ENCODE assay signal across 18 cellular contexts in genomic region chr1:214510914-214511638, GRCh38.
"Had no signal": no experiment of that assay in that cellular context is flagged by ENCODE, and none has a peak within 500 bp of the region (broad histone marks: within the 10 kb centered on the region; RNA-seq: fewer than 3 reads in every experiment).

No MANE protein-coding gene starts in this region.

- H3K27ac ChIP-seq: foreskin keratinocyte, hepatocyte, sigmoid colon, suprapubic skin, thyroid gland, upper lobe of left lung, vagina had no signal

- FAIRE-seq: small intestine had no signal

- H3K36me3 ChIP-seq: sigmoid colon, suprapubic skin, thyroid gland, upper lobe of left lung, vagina had no signal

- H3K9me3 ChIP-seq: sigmoid colon, suprapubic skin, thyroid gland, upper lobe of left lung, vagina had no signal

- H3K27me3 ChIP-seq: foreskin keratinocyte, hepatocyte, sigmoid colon, suprapubic skin, thyroid gland, upper lobe of left lung, vagina had no signal

- H3K9me3 Mint-ChIP-seq: effector memory CD8-positive, alpha-beta T cell had no signal

- ATAC-seq: effector memory CD8-positive, alpha-beta T cell; foreskin keratinocyte; left colon; left ventricle myocardium superior; naive thymus-derived CD4-positive, alpha-beta T cell; stimulated activated naive CD8-positive, alpha-beta T cell treated with anti-CD3 and anti-CD28 coated beads, Interleukin-15, Interleukin-2, amounts not matched to agents 100 U/mL and 50 U/mL, for 24 hours had no signal

- DNase-seq: effector memory CD8-positive, alpha-beta T cell; erythroblast; foreskin keratinocyte; head of caudate nucleus; left colon; left ventricle myocardium superior; naive thymus-derived CD4-positive, alpha-beta T cell; nephron progenitor cell; sigmoid colon; small intestine; stimulated activated CD4-positive, alpha-beta T cell treated with anti-CD3 and anti-CD28 coated beads, Interleukin-12 subunit alpha, Interleukin-12 subunit beta, amount 100 ng/mL, for 4 hours; stimulated activated naive CD8-positive, alpha-beta T cell treated with anti-CD3 and anti-CD28 coated beads, Interleukin-15, Interleukin-2, amounts not matched to agents 100 U/mL and 50 U/mL, for 24 hours; thyroid gland; upper lobe of left lung had no signal

- H3K27ac Mint-ChIP-seq: effector memory CD8-positive, alpha-beta T cell had no signal

- H3K4me3 ChIP-seq: hepatocyte, lung, sigmoid colon, suprapubic skin, thyroid gland, upper lobe of left lung, vagina had no signal

- H3K4me2 ChIP-seq: hepatocyte had no signal

- H3K4me3 Mint-ChIP-seq: effector memory CD8-positive, alpha-beta T cell; naive thymus-derived CD4-positive, alpha-beta T cell; nephron progenitor cell had no signal
